9 cellular contexts compared by ENCODE assay signal in the genomic region with DNA sequence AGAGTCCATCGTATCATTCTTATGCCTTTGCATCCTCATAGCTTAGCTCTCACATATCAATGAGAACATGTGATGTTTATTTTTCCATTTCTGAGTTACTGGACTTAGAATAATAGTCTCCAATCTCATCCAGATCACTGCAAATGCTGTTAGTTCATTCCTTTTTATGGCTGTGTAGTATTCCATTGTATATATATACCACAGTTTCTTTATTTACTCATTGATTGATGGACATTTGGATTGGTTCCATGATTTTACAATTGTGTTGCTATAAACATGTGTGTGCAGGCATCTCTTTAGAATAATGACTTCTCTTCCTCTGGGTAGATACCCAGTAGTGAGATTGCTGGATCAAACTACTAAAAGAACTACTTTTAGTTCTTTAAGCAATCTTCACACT.
"Had no signal": no experiment of that assay in that cellular context is flagged by ENCODE, and none has a peak within 500 bp of the region (broad histone marks: within the 10 kb centered on the region; RNA-seq: fewer than 3 reads in every experiment).

No MANE protein-coding gene starts in this region.

- FAIRE-seq: HepG2, HTR-8/SVneo had no signal

- H3K36me3 ChIP-seq: HAP-1 had no signal

- H3K27ac Mint-ChIP-seq: IgD-negative memory B cell had no signal

- H3K9ac ChIP-seq: GM23248 had no signal

- H3K27me3 Mint-ChIP-seq: IgD-negative memory B cell had no signal

- H3K27ac ChIP-seq: GM23248 had no signal

- H3K9me3 ChIP-seq: HAP-1 had no signal

- ATAC-seq: HCT116, HepG2 had no signal

- H3K4me3 Mint-ChIP-seq: IgD-negative memory B cell had no signal

- H2AFZ ChIP-seq: GM23248 had no signal

- H3K4me3 ChIP-seq: GM23248, HAP-1 had no signal

- DNase-seq: GM23248, GOT3, H7, KG1 had no signal

- H3K4me1 ChIP-seq: HAP-1 had no signal
